In the genomic region with DNA sequence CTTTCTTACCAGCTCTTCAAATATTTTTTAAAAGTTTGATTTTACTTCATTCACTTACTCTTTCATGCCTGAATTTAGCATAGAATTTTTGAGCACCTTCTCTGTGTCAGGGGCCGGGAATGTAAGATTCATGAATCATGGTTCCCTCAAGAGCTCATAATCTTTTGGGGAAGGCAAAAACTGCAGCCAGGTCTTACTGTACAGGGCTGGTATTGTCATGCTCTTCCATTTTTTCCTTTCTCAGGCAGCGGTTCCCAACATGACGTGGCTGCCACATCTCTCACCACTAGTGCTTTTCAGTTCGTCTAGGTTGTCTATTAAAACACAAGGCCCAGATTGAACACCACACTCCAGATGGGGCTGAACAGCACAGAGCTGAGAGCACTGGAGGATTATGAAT, we compare ENCODE assay signal across 35 cellular contexts.
"Had no signal": no experiment of that assay in that cellular context is flagged by ENCODE, and none has a peak within 500 bp of the region (broad histone marks: within the 10 kb centered on the region; RNA-seq: fewer than 3 reads in every experiment).

No MANE protein-coding gene starts in this region.

- H3K9me3 ChIP-seq: ascending aorta, Peyer's patch had no signal

- H3K4me3 ChIP-seq: ascending aorta, Peyer's patch had no signal

- H3K4me1 Mint-ChIP-seq: activated B cell treated with CpG ODN at 0.5 μM for 24 hours; activated naive CD8-positive, alpha-beta T cell treated with anti-CD3 and anti-CD28 coated beads for 36 hours; activated T-helper 17 cell treated with anti-CD3 and anti-CD28 coated beads, Interleukin-2, amount 50 U/mL, for 72 hours; T-cell had no signal

- H3K27ac ChIP-seq: Peyer's patch, VCaP had no signal

- H3K27ac Mint-ChIP-seq: activated B cell treated with CpG ODN at 0.5 μM for 24 hours; activated CD8-positive, alpha-beta T cell treated with anti-CD3 and anti-CD28 coated beads for 36 hours; activated naive CD8-positive, alpha-beta T cell treated with anti-CD3 and anti-CD28 coated beads for 36 hours; activated T-cell treated with anti-CD3 and anti-CD28 coated beads, Interleukin-2, amount 50 U/mL, for 72 hours; activated T-helper 17 cell treated with anti-CD3 and anti-CD28 coated beads, Interleukin-2, amount 50 U/mL, for 72 hours; T-cell had no signal

- H3K36me3 ChIP-seq: ascending aorta, Peyer's patch had no signal

- H3K4me3 Mint-ChIP-seq: activated B cell treated with CpG ODN at 0.5 μM for 24 hours; activated CD8-positive, alpha-beta T cell treated with anti-CD3 and anti-CD28 coated beads for 36 hours; activated naive CD8-positive, alpha-beta T cell treated with anti-CD3 and anti-CD28 coated beads for 36 hours; activated T-cell treated with anti-CD3 and anti-CD28 coated beads, Interleukin-2, amount 50 U/mL, for 72 hours; activated T-helper 17 cell treated with anti-CD3 and anti-CD28 coated beads, Interleukin-2, amount 50 U/mL, for 72 hours; brain; T-cell had no signal

- ATAC-seq: activated CD8-positive, alpha-beta T cell treated with anti-CD3 and anti-CD28 coated beads for 36 hours; activated T-cell treated with anti-CD3 and anti-CD28 coated beads, Interleukin-2, amount 50 U/mL, for 72 hours; activated T-helper 17 cell treated with anti-CD3 and anti-CD28 coated beads, Interleukin-2, amount 50 U/mL, for 72 hours; PC-3; SK-N-SH treated with all-trans-retinoic acid at 6 μM for 48 hours; T-cell had no signal

- H3K27me3 ChIP-seq: ascending aorta, Peyer's patch had no signal

- H3K27me3 Mint-ChIP-seq: brain had no signal

- DNase-seq: activated B cell treated with CpG ODN at 0.5 μM for 24 hours; activated CD4-positive, alpha-beta T cell treated with anti-CD3 and anti-CD28 coated beads for 4 hours; activated CD4-positive, alpha-beta T cell treated with anti-CD3 and anti-CD28 coated beads, Interleukin-2, amount 50 U/mL, for 1 hour; activated CD4-positive, CD25-positive, alpha-beta regulatory T cell treated with anti-CD3 and anti-CD28 coated beads, Interleukin-2, amount 50 U/mL, for 72 hours; activated CD8-positive, alpha-beta T cell treated with anti-CD3 and anti-CD28 coated beads for 36 hours; activated effector memory CD4-positive, alpha-beta T cell treated with anti-CD3 and anti-CD28 coated beads, Interleukin-2, amount 50 U/mL, for 16 hours; activated naive CD4-positive, alpha-beta T cell; activated naive CD4-positive, alpha-beta T cell treated with anti-CD3 and anti-CD28 coated beads, Interleukin-2, amount 50 U/mL, for 16 hours; activated naive CD8-positive, alpha-beta T cell treated with anti-CD3 and anti-CD28 coated beads for 36 hours; activated T-cell treated with anti-CD3 and anti-CD28 coated beads, Interleukin-2, amount 50 U/mL, for 1 hour; activated T-cell treated with anti-CD3 and anti-CD28 coated beads, Interleukin-2, amount 50 U/mL, for 72 hours; amygdala; NCI-H1092 treated with DMSO at 0.1 percent for 48 hours; NCI-H1417; NCI-H146; NCI-H187; NCI-H2029 treated with DMSO at 0.1 percent for 48 hours; NCI-H2107; NCI-H2171; NCI-H510A; NCI-H526; NCI-H748 treated with DMSO at 0.1 percent for 48 hours; NK-92 treated with Interleukin-12 subunit alpha and Interleukin-12 subunit beta, amount 100 ng/mL, for 24 hours; PC-3; Peyer's patch; RPMI8226; SIG-M5; T-cell; T-helper 2 cell; T-helper 9 cell had no signal

- H3K36me3 Mint-ChIP-seq: activated naive CD8-positive, alpha-beta T cell treated with anti-CD3 and anti-CD28 coated beads for 36 hours; T-cell had no signal

- H3K4me1 ChIP-seq: Peyer's patch had no signal
